1 cellular context compared by ENCODE assay signal in genomic region chr10:92848441-92849233, GRCh38.
TF ChIP-seq lines count a peak whose summit lies in the region.

TSS of gene EXOC6 (plus strand) at chr10:92848520. CDS start at chr10:92848534, 14 bp downstream.

TF ChIP-seq in HepG2, 621 proteins besides CTCF, POLR2A, EP300 and RAD21 (continued from another document and continues in another):
- TF ChIP-seq SRSF4 (IDR thresholded peaks at IDR 0.05; ENCODE audit: low read depth, low read length, poor library complexity, severe bottlenecking): no peak
- no peak for TF ChIP-seq MEIS2 (CRISPR knock-in tag; IDR thresholded peaks at IDR 0.05)
- 0 out of 2 replicates have a peak, but pooled peaks have one; percentile 32 for TF ChIP-seq HNRNPL (IDR thresholded peaks at IDR 0.05; ENCODE audit: low read depth, low read length)
- TF ChIP-seq ATM (IDR thresholded peaks at IDR 0.05; ENCODE audit: borderline replicate concordance): no peak
- TF ChIP-seq KMT2B (CRISPR knock-in tag; IDR thresholded peaks at IDR 0.05): peak; percentile 68; the same call in 1 of the 2 replicates
- no peak for TF ChIP-seq ZNF205 (CRISPR knock-in tag; IDR thresholded peaks at IDR 0.05)
- TF ChIP-seq ATF7-NPFF (CRISPR knock-in tag; IDR thresholded peaks at IDR 0.05; ENCODE audit: low read depth): peak; percentile 39; the same call in 1 of the 2 replicates
- TF ChIP-seq ZNF160 (CRISPR knock-in tag; IDR thresholded peaks at IDR 0.05): no peak; the same call in 1 of the 2 replicates
- TF ChIP-seq ZNF761 (CRISPR knock-in tag; conservative IDR thresholded peaks at IDR 0.05): no peak
- TF ChIP-seq UBTF (CRISPR knock-in tag; IDR thresholded peaks at IDR 0.05): peak; percentile 72; the same call in 1 of the 2 replicates
- TF ChIP-seq KDM5A (IDR thresholded peaks at IDR 0.05; ENCODE audit: borderline replicate concordance, low read length): peak; percentile 64; the same call in 1 of the 2 replicates
- TF ChIP-seq ZUFSP (CRISPR knock-in tag; IDR thresholded peaks at IDR 0.05; ENCODE audit: borderline replicate concordance): no peak
- TF ChIP-seq LCORL (IDR thresholded peaks at IDR 0.05): no peak
- no peak for TF ChIP-seq LCORL (CRISPR knock-in tag; IDR thresholded peaks at IDR 0.05)
- no peak for TF ChIP-seq SNAPC2 (CRISPR knock-in tag; IDR thresholded peaks at IDR 0.05)
- no peak for TF ChIP-seq ZNF891 (CRISPR knock-in tag; IDR thresholded peaks at IDR 0.05)
- TF ChIP-seq IKZF4 (CRISPR knock-in tag; IDR thresholded peaks at IDR 0.05; ENCODE audit: borderline replicate concordance, low read depth, not compliant biosample characterization): peak; percentile 29
- no peak for TF ChIP-seq TSC22D2 (CRISPR knock-in tag; IDR thresholded peaks at IDR 0.05; ENCODE audit: borderline replicate concordance)
- TF ChIP-seq CBFB (CRISPR knock-in tag; IDR thresholded peaks at IDR 0.05): no peak
- no peak for TF ChIP-seq NFIB (CRISPR knock-in tag; IDR thresholded peaks at IDR 0.05; ENCODE audit: borderline replicate concordance)
- no peak for TF ChIP-seq ZNF546 (CRISPR knock-in tag; conservative IDR thresholded peaks at IDR 0.05)
- no peak for TF ChIP-seq GPN1 (CRISPR knock-in tag; IDR thresholded peaks at IDR 0.05; ENCODE audit: borderline replicate concordance)
- TF ChIP-seq ZNF292 (CRISPR knock-in tag; IDR thresholded peaks at IDR 0.05; ENCODE audit: borderline replicate concordance, low read depth): no peak
- no peak for TF ChIP-seq ZFAT (CRISPR knock-in tag; conservative IDR thresholded peaks at IDR 0.05)
- TF ChIP-seq CBX2 (IDR thresholded peaks at IDR 0.05; ENCODE audit: low read depth, low read length): no peak
- no peak for TF ChIP-seq CBX2 (CRISPR knock-in tag; IDR thresholded peaks at IDR 0.05; ENCODE audit: low read depth)
- TF ChIP-seq HMGA1 (CRISPR knock-in tag; conservative IDR thresholded peaks at IDR 0.05): no peak
- TF ChIP-seq, protein P1, sequence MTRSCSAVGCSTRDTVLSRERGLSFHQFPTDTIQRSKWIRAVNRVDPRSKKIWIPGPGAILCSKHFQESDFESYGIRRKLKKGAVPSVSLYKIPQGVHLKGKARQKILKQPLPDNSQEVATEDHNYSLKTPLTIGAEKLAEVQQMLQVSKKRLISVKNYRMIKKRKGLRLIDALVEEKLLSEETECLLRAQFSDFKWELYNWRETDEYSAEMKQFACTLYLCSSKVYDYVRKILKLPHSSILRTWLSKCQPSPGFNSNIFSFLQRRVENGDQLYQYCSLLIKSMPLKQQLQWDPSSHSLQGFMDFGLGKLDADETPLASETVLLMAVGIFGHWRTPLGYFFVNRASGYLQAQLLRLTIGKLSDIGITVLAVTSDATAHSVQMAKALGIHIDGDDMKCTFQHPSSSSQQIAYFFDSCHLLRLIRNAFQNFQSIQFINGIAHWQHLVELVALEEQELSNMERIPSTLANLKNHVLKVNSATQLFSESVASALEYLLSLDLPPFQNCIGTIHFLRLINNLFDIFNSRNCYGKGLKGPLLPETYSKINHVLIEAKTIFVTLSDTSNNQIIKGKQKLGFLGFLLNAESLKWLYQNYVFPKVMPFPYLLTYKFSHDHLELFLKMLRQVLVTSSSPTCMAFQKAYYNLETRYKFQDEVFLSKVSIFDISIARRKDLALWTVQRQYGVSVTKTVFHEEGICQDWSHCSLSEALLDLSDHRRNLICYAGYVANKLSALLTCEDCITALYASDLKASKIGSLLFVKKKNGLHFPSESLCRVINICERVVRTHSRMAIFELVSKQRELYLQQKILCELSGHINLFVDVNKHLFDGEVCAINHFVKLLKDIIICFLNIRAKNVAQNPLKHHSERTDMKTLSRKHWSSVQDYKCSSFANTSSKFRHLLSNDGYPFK (CRISPR knock-in tag; IDR thresholded peaks at IDR 0.05; ENCODE audit: borderline replicate concordance): no peak
- TF ChIP-seq ZNF432 (CRISPR knock-in tag; IDR thresholded peaks at IDR 0.05; ENCODE audit: borderline replicate concordance): no peak
- no peak for TF ChIP-seq ZKSCAN5 (CRISPR knock-in tag; IDR thresholded peaks at IDR 0.05)
- TF ChIP-seq FOSL1 (CRISPR knock-in tag; IDR thresholded peaks at IDR 0.05; ENCODE audit: borderline replicate concordance): no peak
- TF ChIP-seq ZFP41 (CRISPR knock-in tag; IDR thresholded peaks at IDR 0.05; ENCODE audit: borderline replicate concordance): 0 out of 2 replicates have a peak, but pooled peaks have one; percentile 58
- no peak for TF ChIP-seq ZNF775 (CRISPR knock-in tag; IDR thresholded peaks at IDR 0.05; ENCODE audit: borderline replicate concordance)
- no peak for TF ChIP-seq ZMYM2 (CRISPR knock-in tag; IDR thresholded peaks at IDR 0.05)
- TF ChIP-seq CENPT (CRISPR knock-in tag; IDR thresholded peaks at IDR 0.05; ENCODE audit: low read depth): no peak; the same call in 1 of the 2 replicates
- TF ChIP-seq HNRNPUL1 (IDR thresholded peaks at IDR 0.05; ENCODE audit: low read depth, low read length): no peak
- 0 out of 2 replicates have a peak, but pooled peaks have one; percentile 35 for TF ChIP-seq TOPORS (CRISPR knock-in tag; IDR thresholded peaks at IDR 0.05)
- TF ChIP-seq RBM39 (IDR thresholded peaks at IDR 0.05; ENCODE audit: low read depth, low read length, poor library complexity, severe bottlenecking): peak; percentile 36
- peak; percentile 40 for TF ChIP-seq ZNF776 (CRISPR knock-in tag; IDR thresholded peaks at IDR 0.05)
- no peak for TF ChIP-seq ZNF337 (CRISPR knock-in tag; IDR thresholded peaks at IDR 0.05; ENCODE audit: borderline replicate concordance, low read depth)
- TF ChIP-seq, protein P2, sequence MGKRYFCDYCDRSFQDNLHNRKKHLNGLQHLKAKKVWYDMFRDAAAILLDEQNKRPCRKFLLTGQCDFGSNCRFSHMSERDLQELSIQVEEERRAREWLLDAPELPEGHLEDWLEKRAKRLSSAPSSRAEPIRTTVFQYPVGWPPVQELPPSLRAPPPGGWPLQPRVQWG (CRISPR knock-in tag; IDR thresholded peaks at IDR 0.05; ENCODE audit: borderline replicate concordance, low read depth): no peak
- TF ChIP-seq SUZ12 (IDR thresholded peaks at IDR 0.05; ENCODE audit: low read depth, low read length): no peak
- TF ChIP-seq ZSCAN5A (CRISPR knock-in tag; IDR thresholded peaks at IDR 0.05; ENCODE audit: borderline replicate concordance): no peak
- 0 out of 2 replicates have a peak, but pooled peaks have one; percentile 47 for TF ChIP-seq EED (CRISPR knock-in tag; IDR thresholded peaks at IDR 0.05)
- no peak for TF ChIP-seq MYNN (CRISPR knock-in tag; IDR thresholded peaks at IDR 0.05; ENCODE audit: low read depth)
- TF ChIP-seq, protein P3, sequence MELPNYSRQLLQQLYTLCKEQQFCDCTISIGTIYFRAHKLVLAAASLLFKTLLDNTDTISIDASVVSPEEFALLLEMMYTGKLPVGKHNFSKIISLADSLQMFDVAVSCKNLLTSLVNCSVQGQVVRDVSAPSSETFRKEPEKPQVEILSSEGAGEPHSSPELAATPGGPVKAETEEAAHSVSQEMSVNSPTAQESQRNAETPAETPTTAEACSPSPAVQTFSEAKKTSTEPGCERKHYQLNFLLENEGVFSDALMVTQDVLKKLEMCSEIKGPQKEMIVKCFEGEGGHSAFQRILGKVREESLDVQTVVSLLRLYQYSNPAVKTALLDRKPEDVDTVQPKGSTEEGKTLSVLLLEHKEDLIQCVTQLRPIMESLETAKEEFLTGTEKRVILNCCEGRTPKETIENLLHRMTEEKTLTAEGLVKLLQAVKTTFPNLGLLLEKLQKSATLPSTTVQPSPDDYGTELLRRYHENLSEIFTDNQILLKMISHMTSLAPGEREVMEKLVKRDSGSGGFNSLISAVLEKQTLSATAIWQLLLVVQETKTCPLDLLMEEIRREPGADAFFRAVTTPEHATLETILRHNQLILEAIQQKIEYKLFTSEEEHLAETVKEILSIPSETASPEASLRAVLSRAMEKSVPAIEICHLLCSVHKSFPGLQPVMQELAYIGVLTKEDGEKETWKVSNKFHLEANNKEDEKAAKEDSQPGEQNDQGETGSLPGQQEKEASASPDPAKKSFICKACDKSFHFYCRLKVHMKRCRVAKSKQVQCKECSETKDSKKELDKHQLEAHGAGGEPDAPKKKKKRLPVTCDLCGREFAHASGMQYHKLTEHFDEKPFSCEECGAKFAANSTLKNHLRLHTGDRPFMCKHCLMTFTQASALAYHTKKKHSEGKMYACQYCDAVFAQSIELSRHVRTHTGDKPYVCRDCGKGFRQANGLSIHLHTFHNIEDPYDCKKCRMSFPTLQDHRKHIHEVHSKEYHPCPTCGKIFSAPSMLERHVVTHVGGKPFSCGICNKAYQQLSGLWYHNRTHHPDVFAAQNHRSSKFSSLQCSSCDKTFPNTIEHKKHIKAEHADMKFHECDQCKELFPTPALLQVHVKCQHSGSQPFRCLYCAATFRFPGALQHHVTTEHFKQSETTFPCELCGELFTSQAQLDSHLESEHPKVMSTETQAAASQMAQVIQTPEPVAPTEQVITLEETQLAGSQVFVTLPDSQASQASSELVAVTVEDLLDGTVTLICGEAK (IDR thresholded peaks at IDR 0.05): no peak
- TF ChIP-seq, protein P3 (CRISPR knock-in tag; IDR thresholded peaks at IDR 0.05): 0 out of 2 replicates have a peak, but pooled peaks have one; percentile 33
- TF ChIP-seq, protein P4, sequence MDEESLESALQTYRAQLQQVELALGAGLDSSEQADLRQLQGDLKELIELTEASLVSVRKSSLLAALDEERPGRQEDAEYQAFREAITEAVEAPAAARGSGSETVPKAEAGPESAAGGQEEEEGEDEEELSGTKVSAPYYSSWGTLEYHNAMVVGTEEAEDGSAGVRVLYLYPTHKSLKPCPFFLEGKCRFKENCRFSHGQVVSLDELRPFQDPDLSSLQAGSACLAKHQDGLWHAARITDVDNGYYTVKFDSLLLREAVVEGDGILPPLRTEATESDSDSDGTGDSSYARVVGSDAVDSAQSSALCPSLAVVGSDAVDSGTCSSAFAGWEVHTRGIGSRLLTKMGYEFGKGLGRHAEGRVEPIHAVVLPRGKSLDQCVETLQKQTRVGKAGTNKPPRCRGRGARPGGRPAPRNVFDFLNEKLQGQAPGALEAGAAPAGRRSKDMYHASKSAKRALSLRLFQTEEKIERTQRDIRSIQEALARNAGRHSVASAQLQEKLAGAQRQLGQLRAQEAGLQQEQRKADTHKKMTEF (CRISPR knock-in tag; IDR thresholded peaks at IDR 0.05): peak; percentile 29; the same call in 1 of the 2 replicates
- no peak for TF ChIP-seq ARNTL (CRISPR knock-in tag; IDR thresholded peaks at IDR 0.05)
